In the genomic region with DNA sequence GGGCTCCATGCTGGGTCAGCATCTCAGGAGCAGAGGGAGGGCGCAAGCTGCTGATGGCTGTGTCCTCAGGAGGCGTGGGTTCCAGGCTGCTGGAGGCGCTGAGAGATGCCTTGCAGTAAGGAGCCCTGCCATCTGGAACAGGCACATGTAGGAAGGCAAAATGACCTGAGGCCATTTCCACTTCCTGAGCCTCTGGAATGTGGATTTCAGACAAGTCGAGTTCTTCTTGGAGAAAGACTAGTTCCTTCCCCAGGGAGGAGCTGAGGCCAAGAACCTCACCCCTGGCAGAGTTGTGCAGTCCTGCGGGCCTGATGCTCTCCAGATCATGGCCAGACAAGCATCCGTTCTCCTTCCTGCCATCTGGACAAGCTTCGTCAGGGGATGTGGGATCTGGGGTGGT, we compare ENCODE assay signal across 2 cellular contexts.
TF ChIP-seq lines count a peak whose summit lies in the region.

No MANE protein-coding gene starts in this region.

TF ChIP-seq in liver, 16 proteins besides CTCF, POLR2A, EP300 and RAD21:
- TF ChIP-seq ZBTB33 (IDR thresholded peaks at IDR 0.05) (no peak), NR2F2 (IDR thresholded peaks at IDR 0.05) (peak; percentile 24), RXRA (IDR thresholded peaks at IDR 0.05) (no peak)

TF ChIP-seq in HepG2, 621 proteins besides CTCF, POLR2A, EP300 and RAD21:
- TF ChIP-seq E2F1 (CRISPR knock-in tag; IDR thresholded peaks at IDR 0.05): no peak
- TF ChIP-seq, protein P1, sequence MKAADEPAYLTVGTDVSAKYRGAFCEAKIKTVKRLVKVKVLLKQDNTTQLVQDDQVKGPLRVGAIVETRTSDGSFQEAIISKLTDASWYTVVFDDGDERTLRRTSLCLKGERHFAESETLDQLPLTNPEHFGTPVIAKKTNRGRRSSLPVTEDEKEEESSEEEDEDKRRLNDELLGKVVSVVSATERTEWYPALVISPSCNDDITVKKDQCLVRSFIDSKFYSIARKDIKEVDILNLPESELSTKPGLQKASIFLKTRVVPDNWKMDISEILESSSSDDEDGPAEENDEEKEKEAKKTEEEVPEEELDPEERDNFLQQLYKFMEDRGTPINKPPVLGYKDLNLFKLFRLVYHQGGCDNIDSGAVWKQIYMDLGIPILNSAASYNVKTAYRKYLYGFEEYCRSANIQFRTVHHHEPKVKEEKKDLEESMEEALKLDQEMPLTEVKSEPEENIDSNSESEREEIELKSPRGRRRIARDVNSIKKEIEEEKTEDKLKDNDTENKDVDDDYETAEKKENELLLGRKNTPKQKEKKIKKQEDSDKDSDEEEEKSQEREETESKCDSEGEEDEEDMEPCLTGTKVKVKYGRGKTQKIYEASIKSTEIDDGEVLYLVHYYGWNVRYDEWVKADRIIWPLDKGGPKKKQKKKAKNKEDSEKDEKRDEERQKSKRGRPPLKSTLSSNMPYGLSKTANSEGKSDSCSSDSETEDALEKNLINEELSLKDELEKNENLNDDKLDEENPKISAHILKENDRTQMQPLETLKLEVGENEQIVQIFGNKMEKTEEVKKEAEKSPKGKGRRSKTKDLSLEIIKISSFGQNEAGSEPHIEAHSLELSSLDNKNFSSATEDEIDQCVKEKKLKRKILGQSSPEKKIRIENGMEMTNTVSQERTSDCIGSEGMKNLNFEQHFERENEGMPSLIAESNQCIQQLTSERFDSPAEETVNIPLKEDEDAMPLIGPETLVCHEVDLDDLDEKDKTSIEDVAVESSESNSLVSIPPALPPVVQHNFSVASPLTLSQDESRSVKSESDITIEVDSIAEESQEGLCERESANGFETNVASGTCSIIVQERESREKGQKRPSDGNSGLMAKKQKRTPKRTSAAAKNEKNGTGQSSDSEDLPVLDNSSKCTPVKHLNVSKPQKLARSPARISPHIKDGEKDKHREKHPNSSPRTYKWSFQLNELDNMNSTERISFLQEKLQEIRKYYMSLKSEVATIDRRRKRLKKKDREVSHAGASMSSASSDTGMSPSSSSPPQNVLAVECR (CRISPR knock-in tag; IDR thresholded peaks at IDR 0.05; ENCODE audit: borderline replicate concordance): no peak
- no peak for TF ChIP-seq NAIF1 (CRISPR knock-in tag; IDR thresholded peaks at IDR 0.05; ENCODE audit: borderline replicate concordance)
- TF ChIP-seq MLLT10 (CRISPR knock-in tag; IDR thresholded peaks at IDR 0.05): no peak
- TF ChIP-seq SMAD9 (CRISPR knock-in tag; IDR thresholded peaks at IDR 0.05): no peak
- no peak for TF ChIP-seq ZNF660 (CRISPR knock-in tag; IDR thresholded peaks at IDR 0.05; ENCODE audit: borderline replicate concordance, low read depth)
- TF ChIP-seq CREM (IDR thresholded peaks at IDR 0.05): no peak
- no peak for TF ChIP-seq CREM (CRISPR knock-in tag; IDR thresholded peaks at IDR 0.05)
- no peak for TF ChIP-seq SETDB1 (CRISPR knock-in tag; IDR thresholded peaks at IDR 0.05; ENCODE audit: borderline replicate concordance)
- no peak for TF ChIP-seq KIAA2018 (CRISPR knock-in tag; IDR thresholded peaks at IDR 0.05; ENCODE audit: borderline replicate concordance)
- TF ChIP-seq MATR3 (CRISPR knock-in tag; IDR thresholded peaks at IDR 0.05): no peak
- no peak for TF ChIP-seq ZNF317 (CRISPR knock-in tag; IDR thresholded peaks at IDR 0.05)
- no peak for TF ChIP-seq ZNF768 (CRISPR knock-in tag; IDR thresholded peaks at IDR 0.05)
